Comparison of ENCODE assay signal across 15 cellular contexts in genomic region chr6:168238159-168238887, GRCh38.
"Had no signal": no experiment of that assay in that cellular context is flagged by ENCODE, and none has a peak within 500 bp of the region (broad histone marks: within the 10 kb centered on the region; RNA-seq: fewer than 3 reads in every experiment).

No MANE protein-coding gene starts in this region.

- ATAC-seq: gastrocnemius medialis, left ventricle myocardium superior, SK-N-SH treated with all-trans-retinoic acid at 6 μM for 48 hours had no signal

- H3K4me1 ChIP-seq: gastrocnemius medialis had no signal

- H3K9me3 ChIP-seq: gastrocnemius medialis had no signal

- H3K36me3 Mint-ChIP-seq: activated naive CD4-positive, alpha-beta T cell treated with anti-CD3 and anti-CD28 coated beads, Interleukin-2, amount 50 U/mL, for 72 hours had no signal

- H3K4me3 Mint-ChIP-seq: activated T-helper 1 cell treated with anti-CD3 and anti-CD28 coated beads, Interleukin-12 subunit alpha, Interleukin-12 subunit beta, Interleukin-2, Interleukin-4 antibody, amounts not matched to agents 30 ng/mL and 10 ng/mL and 1 ng/mL, durations not matched to agents 14 hours and 24 hours and 36 hours; nephron progenitor cell; stimulated activated naive CD8-positive, alpha-beta T cell treated with anti-CD3 and anti-CD28 coated beads, Interleukin-15, Interleukin-2, amounts not matched to agents 100 ng/mL and 50 ng/mL, for 24 hours had no signal

- DNase-seq: activated CD4-positive, alpha-beta T cell treated with anti-CD3 and anti-CD28 coated beads, Interleukin-2, amount 50 U/mL, for 48 hours; activated CD4-positive, CD25-positive, alpha-beta regulatory T cell; amniotic stem cell; brain microvascular endothelial cell; dermis blood vessel endothelial cell; gastrocnemius medialis; kidney; left ventricle myocardium superior; mesenchymal stem cell; nephron progenitor cell; stimulated activated CD4-positive, alpha-beta T cell treated with anti-CD3 and anti-CD28 coated beads, Interleukin-2, amount 100 ng/mL, for 48 hours had no signal

- H3K9me3 Mint-ChIP-seq: activated naive CD4-positive, alpha-beta T cell treated with anti-CD3 and anti-CD28 coated beads, Interleukin-2, amount 50 U/mL, for 72 hours; activated T-helper 1 cell treated with anti-CD3 and anti-CD28 coated beads, Interleukin-12 subunit alpha, Interleukin-12 subunit beta, Interleukin-2, Interleukin-4 antibody, amounts not matched to agents 30 ng/mL and 10 ng/mL and 1 ng/mL, durations not matched to agents 14 hours and 24 hours and 36 hours; nephron progenitor cell; stimulated activated naive CD8-positive, alpha-beta T cell treated with anti-CD3 and anti-CD28 coated beads, Interleukin-15, Interleukin-2, amounts not matched to agents 100 ng/mL and 50 ng/mL, for 24 hours had no signal

- H3K27me3 Mint-ChIP-seq: stimulated activated naive CD8-positive, alpha-beta T cell treated with anti-CD3 and anti-CD28 coated beads, Interleukin-15, Interleukin-2, amounts not matched to agents 100 ng/mL and 50 ng/mL, for 24 hours had no signal

- H3K27ac Mint-ChIP-seq: nephron progenitor cell; stimulated activated naive CD8-positive, alpha-beta T cell treated with anti-CD3 and anti-CD28 coated beads, Interleukin-15, Interleukin-2, amounts not matched to agents 100 ng/mL and 50 ng/mL, for 24 hours had no signal

- H3K36me3 ChIP-seq: brain microvascular endothelial cell, gastrocnemius medialis had no signal

- H3K27ac ChIP-seq: brain microvascular endothelial cell, gastrocnemius medialis had no signal

- H3K27me3 ChIP-seq: brain microvascular endothelial cell had no signal

- H3K4me3 ChIP-seq: gastrocnemius medialis had no signal
